1 cellular context compared by ENCODE assay signal in the genomic region with DNA sequence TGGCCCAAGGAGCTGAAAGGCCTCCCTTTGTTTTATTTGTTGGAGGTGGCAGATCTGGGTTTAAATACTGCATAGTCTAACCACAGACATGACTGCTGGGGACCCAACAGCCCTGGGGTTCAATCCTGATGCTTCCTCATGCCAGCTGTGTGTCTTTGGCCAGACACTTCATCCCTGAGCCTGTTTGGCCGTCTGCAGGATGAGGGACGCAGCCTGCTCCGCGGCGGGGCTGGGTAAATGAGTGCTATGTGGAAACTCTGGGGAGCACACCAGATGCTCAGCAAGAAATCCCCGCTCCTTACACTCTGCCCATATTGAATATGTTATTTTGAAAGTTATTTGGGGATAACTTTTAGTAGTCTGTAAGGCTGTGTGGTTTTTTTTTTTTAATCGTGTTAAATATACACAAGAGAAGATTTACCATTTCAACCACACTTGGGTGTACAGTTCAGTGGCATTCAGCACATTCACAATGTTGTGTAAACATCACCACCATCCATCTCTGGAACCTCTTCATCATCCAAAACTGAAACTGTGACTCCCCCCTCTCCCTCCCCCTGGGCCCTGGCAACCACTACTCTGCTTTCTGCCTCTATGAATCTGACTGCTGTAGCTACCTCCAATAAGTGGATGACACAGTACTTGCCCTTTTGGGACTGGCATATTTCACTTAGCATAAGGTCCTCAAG.
TF ChIP-seq lines count a peak whose summit lies in the region.

No MANE protein-coding gene starts in this region.

TF ChIP-seq in GM23338, 12 proteins besides CTCF, POLR2A, EP300 and RAD21:
- TF ChIP-seq, protein P1, sequence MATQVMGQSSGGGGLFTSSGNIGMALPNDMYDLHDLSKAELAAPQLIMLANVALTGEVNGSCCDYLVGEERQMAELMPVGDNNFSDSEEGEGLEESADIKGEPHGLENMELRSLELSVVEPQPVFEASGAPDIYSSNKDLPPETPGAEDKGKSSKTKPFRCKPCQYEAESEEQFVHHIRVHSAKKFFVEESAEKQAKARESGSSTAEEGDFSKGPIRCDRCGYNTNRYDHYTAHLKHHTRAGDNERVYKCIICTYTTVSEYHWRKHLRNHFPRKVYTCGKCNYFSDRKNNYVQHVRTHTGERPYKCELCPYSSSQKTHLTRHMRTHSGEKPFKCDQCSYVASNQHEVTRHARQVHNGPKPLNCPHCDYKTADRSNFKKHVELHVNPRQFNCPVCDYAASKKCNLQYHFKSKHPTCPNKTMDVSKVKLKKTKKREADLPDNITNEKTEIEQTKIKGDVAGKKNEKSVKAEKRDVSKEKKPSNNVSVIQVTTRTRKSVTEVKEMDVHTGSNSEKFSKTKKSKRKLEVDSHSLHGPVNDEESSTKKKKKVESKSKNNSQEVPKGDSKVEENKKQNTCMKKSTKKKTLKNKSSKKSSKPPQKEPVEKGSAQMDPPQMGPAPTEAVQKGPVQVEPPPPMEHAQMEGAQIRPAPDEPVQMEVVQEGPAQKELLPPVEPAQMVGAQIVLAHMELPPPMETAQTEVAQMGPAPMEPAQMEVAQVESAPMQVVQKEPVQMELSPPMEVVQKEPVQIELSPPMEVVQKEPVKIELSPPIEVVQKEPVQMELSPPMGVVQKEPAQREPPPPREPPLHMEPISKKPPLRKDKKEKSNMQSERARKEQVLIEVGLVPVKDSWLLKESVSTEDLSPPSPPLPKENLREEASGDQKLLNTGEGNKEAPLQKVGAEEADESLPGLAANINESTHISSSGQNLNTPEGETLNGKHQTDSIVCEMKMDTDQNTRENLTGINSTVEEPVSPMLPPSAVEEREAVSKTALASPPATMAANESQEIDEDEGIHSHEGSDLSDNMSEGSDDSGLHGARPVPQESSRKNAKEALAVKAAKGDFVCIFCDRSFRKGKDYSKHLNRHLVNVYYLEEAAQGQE (IDR thresholded peaks at IDR 0.05; ENCODE audit: unreplicated experiment): no peak
